In the genomic region with DNA sequence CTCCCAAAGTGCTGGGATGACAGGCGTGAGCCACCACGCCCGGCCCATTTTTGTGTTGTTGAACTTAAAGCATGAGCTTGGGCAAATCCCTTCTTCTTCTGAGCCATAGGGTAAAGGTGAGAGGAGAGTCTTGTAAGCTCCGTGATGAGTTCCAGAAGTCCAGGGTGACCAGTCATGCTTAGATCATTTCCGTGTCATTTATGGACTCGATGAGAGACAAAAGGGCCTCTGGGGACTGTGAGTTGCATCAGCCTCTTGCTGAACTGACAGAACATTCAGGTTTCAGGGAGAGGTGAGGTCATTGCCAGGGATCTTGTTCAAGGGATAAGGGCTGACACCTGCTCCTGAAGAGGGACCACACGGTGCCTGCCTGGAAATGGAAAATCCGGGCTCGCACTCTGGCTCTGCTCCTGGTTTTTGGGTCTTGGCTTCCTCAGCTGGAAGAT, we compare ENCODE assay signal across 9 cellular contexts. TPM values are rescaled to one million over a fixed set of nuclear protein-coding genes. Genes with fewer than 3 reads are reported as not detected.
A peak's percentile ranks its signal among the peaks of the same experiment; 100 is the strongest.
DNase-seq lines count a peak whose midpoint lies in the region; TF ChIP-seq lines count a peak whose summit lies in the region.
"Had no signal": no experiment of that assay in that cellular context is flagged by ENCODE, and none has a peak within 500 bp of the region (broad histone marks: within the 10 kb centered on the region; RNA-seq: fewer than 3 reads in every experiment).

No MANE protein-coding gene starts in this region.

- H3K4me3 ChIP-seq in ovary (no peak overlapping the region), thyroid gland (replicated peaks in 1 of 3) (no peak overlapping the region)
- H3K4me3 ChIP-seq: stomach had no signal

- H3K4me1 ChIP-seq in ovary (ENCODE audit: insufficient read depth) (no peaks in the 10 kb centered on the region), thyroid gland (peaks cover 4 to 12% of the 10 kb centered on the region in 2 donors)

- H3K9me3 ChIP-seq in ovary = no peaks in the 10 kb centered on the region
- H3K9me3 ChIP-seq in thyroid gland = no peaks in the 10 kb centered on the region

- no peak overlapping the region for H3K27ac ChIP-seq in ovary
- H3K27ac ChIP-seq in thyroid gland = no peak overlapping the region
- H3K27ac ChIP-seq: stomach had no signal

- TF ChIP-seq POLR2A in ovary (IDR thresholded peaks at IDR 0.05) (no peak), thyroid gland (IDR thresholded peaks at IDR 0.05) (no peak)

- no peak for TF ChIP-seq EP300 in ovary (IDR thresholded peaks at IDR 0.05)

- intact Hi-C loops in posterior vena cava (cut with DNase I) = no loop called here
- intact Hi-C loops in ovary (cut with DNase I) = no loop called here
- intact Hi-C loops in thyroid gland (cut with DNase I) = no loop called here

- 87 to 90% (median 89%) methylated on average over 9 of the region's 9 CpGs for WGBS in ovary, 3 donors
- 86% methylated on average over 9 of the region's 9 CpGs for WGBS in thyroid gland, 2 donors

- H3K27me3 ChIP-seq in ovary (no peaks in the 10 kb centered on the region), thyroid gland (no peaks in the 10 kb centered on the region)
- H3K27me3 ChIP-seq: stomach had no signal

- DNase-seq in ELF-1 (ENCODE audit: low read depth, low spot score) (peak; percentile 68), NCI-H2107 treated with DMSO at 0.1 percent for 48 hours (lab: John Stamatoyannopoulos, UW; ENCODE audit: unreplicated experiment) (peak; percentile 75), dedifferentiated amniotic fluid mesenchymal stem cell (ENCODE audit: extremely low spot score) (peak; percentile 62), posterior vena cava (ENCODE audit: low spot score) (peak; percentile 73), ovary (no peak), inferior parietal cortex (ENCODE audit: extremely low spot score) (no peak), hypothalamus (lab: John Stamatoyannopoulos, UW) (no peak), thyroid gland (no peak)

- TF ChIP-seq CTCF in ovary (IDR thresholded peaks at IDR 0.05) = no peak
- TF ChIP-seq CTCF in thyroid gland (IDR thresholded peaks at IDR 0.05) = no peak

- H3K36me3 ChIP-seq in ovary (no peaks in the 10 kb centered on the region), thyroid gland (no peaks in the 10 kb centered on the region)
- H3K36me3 ChIP-seq: stomach had no signal

RNA-seq across cellular contexts. Expression of gene GADD45B, which starts 53.6 kb away (rescaled TPM):
- total RNA-seq in posterior vena cava (100 to 1,000 TPM; 120 to 160 TPM), ovary (100 to 1,000 TPM in 2 of 7 donors, 10 to 100 TPM in 5; 47.0 to 414 (median 73.9) TPM), thyroid gland (100 to 1,000 TPM; 148 to 250 (median 195) TPM)
- 100 to 1,000 TPM in 1 of 2 donors, 10 to 100 TPM in 1; 17.8 to 120 TPM for polyA plus RNA-seq in ovary

Comparison
In these comparisons a context has a peak if more than half of its experiments do, and no peak if none do; other contexts are left out.
1. DNase-seq: peak in ELF-1 (single experiment), NCI-H2107 treated with DMSO at 0.1 percent for 48 hours (single experiment), dedifferentiated amniotic fluid mesenchymal stem cell (single experiment) and posterior vena cava (single experiment); none in ovary (0 of 5), inferior parietal cortex (single experiment), hypothalamus (0 of 51) and thyroid gland (0 of 2).